ENCODE assay signal across 17 cellular contexts in genomic region chrX:12906392-12906791, GRCh38. TPM values are rescaled to one million over a fixed set of nuclear protein-coding genes. Genes with fewer than 3 reads are reported as not detected.
"Had no signal": no experiment of that assay in that cellular context is flagged by ENCODE, and none has a peak within 500 bp of the region (broad histone marks: within the 10 kb centered on the region; RNA-seq: fewer than 3 reads in every experiment).

Gene TLR8, plus strand, starts transcription at chrX:12906620. Its CDS starts 87 bp downstream, at chrX:12906707.

- H3K79me2 ChIP-seq: parathyroid adenoma had no signal

- H3K4me2 ChIP-seq: neural progenitor cell, smooth muscle cell had no signal

- H2AFZ ChIP-seq: neural progenitor cell, parathyroid adenoma had no signal

- H3K27me3 ChIP-seq: ascending aorta, esophagus squamous epithelium, foreskin keratinocyte, neural progenitor cell had no signal

- H3K36me3 ChIP-seq: ascending aorta, esophagus squamous epithelium, neural progenitor cell had no signal

- H3K27ac ChIP-seq: ascending aorta, esophagus squamous epithelium, foreskin keratinocyte, neural progenitor cell, parathyroid adenoma had no signal

- H3K4me3 ChIP-seq: ascending aorta, esophagus squamous epithelium, neural progenitor cell, smooth muscle cell had no signal

- H3K9ac ChIP-seq: neural progenitor cell, parathyroid adenoma had no signal

- H3K9me3 ChIP-seq: ascending aorta, esophagus squamous epithelium had no signal

- DNase-seq: activated CD4-positive, alpha-beta memory T cell treated with anti-CD3 and anti-CD28 coated beads, Interleukin-2, amount 10 ng/mL, durations not matched to agents 7 days and 5 days; activated CD4-positive, alpha-beta T cell treated with anti-CD3 and anti-CD28 coated beads for 1 hour; activated naive CD4-positive, alpha-beta T cell treated with Interleukin-2 at 50 U/mL for 16 hours; activated naive CD8-positive, alpha-beta T cell treated with anti-CD3 and anti-CD28 coated beads, Interleukin-2, amount 50 U/mL, for 24 hours; esophagus squamous epithelium; foreskin keratinocyte; head of caudate nucleus; stimulated activated CD4-positive, alpha-beta T cell treated with anti-CD3 and anti-CD28 coated beads, Interleukin-1b, Interleukin-23, amount 100 ng/mL, for 48 hours; stimulated activated naive B cell treated with anti-CD40 and anti-IgM and Interleukin-4, amounts not matched to agents 10 μg/mL and 1 μg/mL and 100 μg/mL, for 72 hours; substantia nigra had no signal

- ATAC-seq: activated naive CD8-positive, alpha-beta T cell treated with anti-CD3 and anti-CD28 coated beads, Interleukin-2, amount 50 U/mL, for 24 hours; foreskin keratinocyte; left lobe of liver; stimulated activated naive B cell treated with anti-CD40 and anti-IgM and Interleukin-4, amounts not matched to agents 10 μg/mL and 1 μg/mL and 100 μg/mL, for 72 hours had no signal

- H3K4me1 ChIP-seq: ascending aorta, foreskin keratinocyte, neural progenitor cell, parathyroid adenoma had no signal

RNA-seq across cellular contexts. Expression of gene TLR8, which starts in this region (rescaled TPM):
- total RNA-seq: activated CD4-positive, alpha-beta memory T cell treated with anti-CD3 and anti-CD28 coated beads, Interleukin-2, amount 10 ng/mL, durations not matched to agents 7 days and 5 days; activated T-helper 1 cell treated with anti-CD3 and anti-CD28 coated beads, Interleukin-12 subunit alpha, Interleukin-12 subunit beta, Interleukin-2, Interleukin-4 antibody, amounts not matched to agents 30 ng/mL and 10 ng/mL and 1 ng/mL, durations not matched to agents 14 hours and 24 hours and 36 hours; foreskin keratinocyte; mesothelial cell of epicardium; smooth muscle cell had no signal
- polyA plus RNA-seq: foreskin keratinocyte, smooth muscle cell had no signal
